In the genomic region with DNA sequence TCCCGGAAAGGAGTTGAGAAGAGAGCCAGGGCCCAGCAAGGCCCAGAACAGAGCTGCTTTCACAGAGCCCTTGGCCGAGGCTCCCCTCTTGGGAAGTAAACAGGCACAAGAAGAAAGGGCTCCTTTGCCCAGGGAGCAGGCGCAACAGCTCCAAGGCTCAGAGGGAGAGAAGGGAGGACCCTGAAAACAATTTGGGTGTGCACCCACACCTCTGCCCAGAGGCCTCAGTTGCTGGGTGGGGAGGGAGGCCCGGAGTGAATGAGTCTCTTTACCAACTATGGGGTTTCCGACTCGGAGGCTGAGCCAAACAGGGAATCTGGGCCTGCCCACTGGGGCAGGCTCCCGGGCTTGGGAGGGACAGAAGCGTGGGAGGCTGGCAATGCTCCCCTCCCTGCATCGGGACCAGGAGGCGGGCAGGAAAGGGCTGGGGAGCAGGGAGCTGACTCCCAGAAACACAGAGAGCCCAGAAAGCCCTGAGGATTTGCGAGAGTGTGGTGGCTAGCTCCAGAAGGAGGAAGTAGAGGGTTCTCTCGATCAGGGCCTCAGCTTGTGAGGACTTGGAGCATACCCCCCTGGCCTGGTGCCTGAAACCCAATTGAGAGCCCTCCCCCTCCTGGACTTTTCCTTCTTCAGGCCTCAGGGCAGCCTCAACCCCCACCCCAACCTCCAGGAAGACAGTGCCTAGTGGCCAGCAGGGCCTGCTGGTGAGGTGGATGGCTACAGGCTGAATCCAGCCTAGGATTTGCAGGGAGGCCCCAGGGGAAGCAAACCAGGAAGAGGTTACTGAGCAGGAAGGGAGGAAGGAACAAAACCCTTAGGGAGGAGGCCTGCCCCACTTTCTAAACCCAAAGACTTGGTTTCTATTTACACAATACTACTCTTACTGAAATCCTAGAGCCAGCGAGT, we compare ENCODE assay signal across 1 cellular context.
TF ChIP-seq lines count a peak whose summit lies in the region.

No MANE protein-coding gene starts in this region.

TF ChIP-seq in WTC11, 78 proteins besides CTCF, POLR2A, EP300 and RAD21 (continued from another document):
- TF ChIP-seq, protein P1, sequence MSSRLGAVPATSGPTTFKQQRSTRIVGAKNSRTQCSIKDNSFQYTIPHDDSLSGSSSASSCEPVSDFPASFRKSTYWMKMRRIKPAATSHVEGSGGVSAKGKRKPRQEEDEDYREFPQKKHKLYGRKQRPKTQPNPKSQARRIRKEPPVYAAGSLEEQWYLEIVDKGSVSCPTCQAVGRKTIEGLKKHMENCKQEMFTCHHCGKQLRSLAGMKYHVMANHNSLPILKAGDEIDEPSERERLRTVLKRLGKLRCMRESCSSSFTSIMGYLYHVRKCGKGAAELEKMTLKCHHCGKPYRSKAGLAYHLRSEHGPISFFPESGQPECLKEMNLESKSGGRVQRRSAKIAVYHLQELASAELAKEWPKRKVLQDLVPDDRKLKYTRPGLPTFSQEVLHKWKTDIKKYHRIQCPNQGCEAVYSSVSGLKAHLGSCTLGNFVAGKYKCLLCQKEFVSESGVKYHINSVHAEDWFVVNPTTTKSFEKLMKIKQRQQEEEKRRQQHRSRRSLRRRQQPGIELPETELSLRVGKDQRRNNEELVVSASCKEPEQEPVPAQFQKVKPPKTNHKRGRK (CRISPR knock-in tag; IDR thresholded peaks at IDR 0.05; ENCODE audit: borderline replicate concordance) = no peak
- no peak for TF ChIP-seq EMX1 (CRISPR knock-in tag; IDR thresholded peaks at IDR 0.05)
